Comparison of ENCODE assay signal across 1 cellular context in genomic region chr19:10975374-10976036, GRCh38.
TF ChIP-seq lines count a peak whose summit lies in the region.

No MANE protein-coding gene starts in this region.

TF ChIP-seq in IMR-90, 13 proteins besides CTCF, POLR2A, EP300 and RAD21 (continued from another document):
- TF ChIP-seq USF2 (IDR thresholded peaks at IDR 0.05; ENCODE audit: low read depth, low read length) = no peak
- TF ChIP-seq BHLHE40 (IDR thresholded peaks at IDR 0.05; ENCODE audit: low read depth, low read length) = no peak
- no peak for TF ChIP-seq MXI1 (IDR thresholded peaks at IDR 0.05; ENCODE audit: borderline replicate concordance, low read depth, low read length)
- no peak for TF ChIP-seq RCOR1 (IDR thresholded peaks at IDR 0.05; ENCODE audit: insufficient replicate concordance, low read length)
- no peak for TF ChIP-seq MAFK (IDR thresholded peaks at IDR 0.05; ENCODE audit: low read depth, low read length)
